In the genomic region with DNA sequence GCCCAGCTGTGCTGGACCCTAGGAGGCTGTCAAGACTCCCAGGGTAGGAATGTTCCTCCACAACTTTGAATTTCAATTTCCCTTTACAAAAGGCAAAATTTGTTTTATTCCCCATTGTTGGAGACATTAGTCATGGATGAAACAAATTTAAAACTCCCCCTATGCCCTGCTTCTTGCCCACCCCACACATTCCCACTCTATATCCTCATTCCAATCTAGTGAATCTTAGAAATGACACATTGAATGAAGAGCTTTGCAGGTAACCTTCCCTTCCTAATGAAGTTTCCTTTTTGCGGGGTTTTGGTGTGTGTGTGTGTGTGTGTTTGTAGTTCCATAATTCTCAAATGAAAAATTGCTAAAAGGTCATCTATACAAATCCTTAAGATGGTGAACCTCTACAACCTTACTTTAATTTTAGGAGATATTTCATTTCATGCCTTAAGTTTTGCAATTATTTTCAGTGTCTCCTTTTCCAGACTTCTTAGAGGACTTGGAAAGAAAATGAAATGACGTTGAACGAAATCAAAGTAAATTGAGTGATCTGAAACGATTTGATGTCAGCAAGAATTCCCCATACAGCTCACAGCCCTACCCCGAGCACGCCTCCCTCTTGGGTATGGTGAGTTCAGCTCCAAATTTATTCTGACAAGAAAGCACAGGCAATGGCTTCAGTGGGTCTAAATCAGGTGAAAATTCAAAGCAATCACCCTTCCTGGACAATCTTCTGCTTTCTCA, we compare ENCODE assay signal across 9 cellular contexts.
DNase-seq lines count a peak whose midpoint lies in the region; ATAC-seq and TF ChIP-seq lines count a peak whose summit lies in the region.
"Had no signal": no experiment of that assay in that cellular context is flagged by ENCODE, and none has a peak within 500 bp of the region (broad histone marks: within the 10 kb centered on the region; RNA-seq: fewer than 3 reads in every experiment).

No MANE protein-coding gene starts in this region.

- TF ChIP-seq CTCF in testis (IDR thresholded peaks at IDR 0.05): no peak

- H3K36me3 Mint-ChIP-seq in T-helper 1 cell treated with Interleukin-12 subunit alpha and Interleukin-12 subunit beta and Interleukin-4 antibody, amounts not matched to agents 30 μg/mL and 1 μg/mL, for 36 hours (ENCODE audit: low read depth): peaks cover 2% of the 10 kb centered on the region
- peaks cover 2% of the 10 kb centered on the region for H3K36me3 Mint-ChIP-seq in activated naive CD8-positive, alpha-beta T cell treated with anti-CD3 and anti-CD28 coated beads, Interleukin-2, amount 10 ng/mL, durations not matched to agents 7 days and 5 days

- peak overlapping the region in 1 of 2 donors; percentile 60 for H3K4me3 ChIP-seq in testis

- TF ChIP-seq POLR2A in testis (IDR thresholded peaks at IDR 0.05): no peak

- H3K9me3 ChIP-seq in testis: no peaks in the 10 kb centered on the region

- H3K27me3 Mint-ChIP-seq in T-helper 1 cell treated with Interleukin-12 subunit alpha and Interleukin-12 subunit beta and Interleukin-4 antibody, amounts not matched to agents 30 μg/mL and 1 μg/mL, for 36 hours (ENCODE audit: low read depth): no peaks in the 10 kb centered on the region
- no peaks in the 10 kb centered on the region for H3K27me3 Mint-ChIP-seq in activated naive CD8-positive, alpha-beta T cell treated with anti-CD3 and anti-CD28 coated beads, Interleukin-2, amount 10 ng/mL, durations not matched to agents 7 days and 5 days

- H3K4me1 Mint-ChIP-seq in T-helper 1 cell treated with Interleukin-12 subunit alpha and Interleukin-12 subunit beta and Interleukin-4 antibody, amounts not matched to agents 30 μg/mL and 1 μg/mL, for 36 hours (ENCODE audit: low read depth): peaks cover 64% of the 10 kb centered on the region
- peaks cover 36% of the 10 kb centered on the region for H3K4me1 Mint-ChIP-seq in activated naive CD8-positive, alpha-beta T cell treated with anti-CD3 and anti-CD28 coated beads, Interleukin-2, amount 10 ng/mL, durations not matched to agents 7 days and 5 days

- H3K27me3 ChIP-seq in testis: no peaks in the 10 kb centered on the region

- DNase-seq in T-helper 1 cell: no peak
- no peak for DNase-seq in activated naive CD8-positive, alpha-beta T cell treated with anti-CD3 and anti-CD28 coated beads, Interleukin-2, amount 10 ng/mL, durations not matched to agents 7 days and 5 days
- DNase-seq in iris pigment epithelial cell (ENCODE audit: low read depth): peak; percentile 16
- DNase-seq in testis: no peak
- DNase-seq in kidney glomerular epithelial cell (lab: John Stamatoyannopoulos, UW): no peak
- DNase-seq: NCI-H2029 treated with DMSO at 0.1 percent for 48 hours had no signal

- WGBS in testis, 2 donors: 12 to 20% methylated on average over 6 of the region's 6 CpGs

- H3K27ac ChIP-seq in testis: peak overlapping the region; percentile 97 to 99

- peaks cover 40% of the 10 kb centered on the region for H3K4me1 ChIP-seq in testis

- H3K4me3 Mint-ChIP-seq in T-helper 1 cell treated with Interleukin-12 subunit alpha and Interleukin-12 subunit beta and Interleukin-4 antibody, amounts not matched to agents 30 μg/mL and 1 μg/mL, for 36 hours: peak overlapping the region; percentile 85
- peak overlapping the region; percentile 88 for H3K4me3 Mint-ChIP-seq in activated naive CD8-positive, alpha-beta T cell treated with anti-CD3 and anti-CD28 coated beads, Interleukin-2, amount 10 ng/mL, durations not matched to agents 7 days and 5 days

- intact Hi-C loops in testis (cut with DNase I; ENCODE audit: low total_unique reads): loop anchor here (2.0 to 5.0 kb wide), 2 partner anchors 43 to 410 kb away; no protein-coding TSS in a partner anchor

- H3K9me3 Mint-ChIP-seq in T-helper 1 cell treated with Interleukin-12 subunit alpha and Interleukin-12 subunit beta and Interleukin-4 antibody, amounts not matched to agents 30 μg/mL and 1 μg/mL, for 36 hours: no peaks in the 10 kb centered on the region
- no peaks in the 10 kb centered on the region for H3K9me3 Mint-ChIP-seq in activated naive CD8-positive, alpha-beta T cell treated with anti-CD3 and anti-CD28 coated beads, Interleukin-2, amount 10 ng/mL, durations not matched to agents 7 days and 5 days

- H3K27ac Mint-ChIP-seq in T-helper 1 cell treated with Interleukin-12 subunit alpha and Interleukin-12 subunit beta and Interleukin-4 antibody, amounts not matched to agents 30 μg/mL and 1 μg/mL, for 36 hours: peak overlapping the region; percentile 94
- H3K27ac Mint-ChIP-seq in activated naive CD8-positive, alpha-beta T cell treated with anti-CD3 and anti-CD28 coated beads, Interleukin-2, amount 10 ng/mL, durations not matched to agents 7 days and 5 days: peak overlapping the region; percentile 93

- ATAC-seq in activated naive CD8-positive, alpha-beta T cell treated with anti-CD3 and anti-CD28 coated beads, Interleukin-2, amount 10 ng/mL, durations not matched to agents 7 days and 5 days (ENCODE audit: low read depth): no peak
- ATAC-seq in esophagus mucosa: no peak
- no peak for ATAC-seq in activated CD4-positive, CD25-positive, alpha-beta regulatory T cell treated with anti-CD3 and anti-CD28 coated beads, Interleukin-2, amount 50 U/mL, for 24 hours

- POLR2A ChIA-PET in activated naive CD8-positive, alpha-beta T cell treated with anti-CD3 and anti-CD28 coated beads, Interleukin-2, amount 10 ng/mL, durations not matched to agents 7 days and 5 days (lab: Charles Lee): interaction anchor here (2.1 to 4.1 kb wide), 6 partner anchors 16 to 409 kb away, joined by 5 to 49 read pairs (median 10); partner anchors contain the start of gene CCNL1

- no peaks in the 10 kb centered on the region for H3K36me3 ChIP-seq in testis (ENCODE audit: low read depth, missing control alignments)
